Comparison of ENCODE assay signal across 25 cellular contexts in genomic region chr20:2394411-2395055, GRCh38. TPM values are rescaled to one million over a fixed set of nuclear protein-coding genes. Genes with fewer than 3 reads are reported as not detected.
"Had no signal": no experiment of that assay in that cellular context is flagged by ENCODE, and none has a peak within 500 bp of the region (broad histone marks: within the 10 kb centered on the region; RNA-seq: fewer than 3 reads in every experiment).

No MANE protein-coding gene starts in this region.

- H3K4me3 ChIP-seq: K562, SJSA1, SK-N-MC had no signal

- H3K4me2 ChIP-seq: KMS-11 had no signal

- H3K36me3 ChIP-seq: SJSA1 had no signal

- H3K9ac ChIP-seq: KMS-11 had no signal

- H3K4me1 ChIP-seq: SJSA1 had no signal

- DNase-seq: Kasumi-1, MM.1S, NCI-H1092 treated with DMSO at 0.1 percent for 48 hours, NCI-H1436, NCI-H187, NCI-H2029, NCI-H2081 treated with DMSO at 0.1 percent for 48 hours, NCI-H2171, NCI-H226, NCI-H446, NCI-H510A, NCI-H524 treated with DMSO at 0.1 percent for 48 hours, NCI-H69, NCI-H774, Right ventricle myocardium superior, RPMI8226, SIG-M5 had no signal

- H3K4me3 Mint-ChIP-seq: IgD-negative memory B cell had no signal

- ATAC-seq: HepG2, K562 had no signal

- H3K9me3 ChIP-seq: SJSA1 had no signal

- H3K36me3 Mint-ChIP-seq: IgD-negative memory B cell had no signal

- H3K27ac ChIP-seq: KMS-11, SJSA1, SK-N-MC had no signal

RNA-seq across cellular contexts. Expression of gene TGM6, which starts 13.8 kb away (rescaled TPM):
- total RNA-seq: HepG2, HT1080, K562, M059J, Right ventricle myocardium superior, SJSA1 had no signal
- polyA plus RNA-seq: HepG2, IgD-negative memory B cell, K562 had no signal
